In the genomic region with DNA sequence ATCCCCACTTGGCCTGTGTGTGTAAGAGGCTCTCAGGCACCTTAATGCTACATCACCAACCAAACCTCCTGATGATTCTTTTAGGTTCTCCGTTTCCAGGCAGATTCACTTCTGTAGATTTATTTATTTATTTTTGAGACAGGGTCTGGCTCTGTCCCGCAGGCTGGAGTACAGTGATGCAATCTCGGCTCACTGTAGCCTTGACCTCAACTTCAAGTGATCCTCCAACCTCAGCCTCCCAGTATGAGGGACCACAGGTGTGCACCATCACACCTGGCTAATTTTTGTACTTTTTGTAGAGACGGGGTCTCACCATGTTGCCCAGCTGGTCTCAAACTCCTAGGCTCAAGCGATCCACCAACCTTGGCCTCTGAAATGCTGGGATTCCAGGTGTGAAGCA, we compare ENCODE assay signal across 1 cellular context.
TF ChIP-seq lines count a peak whose summit lies in the region.

No MANE protein-coding gene starts in this region.

TF ChIP-seq in IMR-90, 13 proteins besides CTCF, POLR2A, EP300 and RAD21:
- TF ChIP-seq, protein P1, sequence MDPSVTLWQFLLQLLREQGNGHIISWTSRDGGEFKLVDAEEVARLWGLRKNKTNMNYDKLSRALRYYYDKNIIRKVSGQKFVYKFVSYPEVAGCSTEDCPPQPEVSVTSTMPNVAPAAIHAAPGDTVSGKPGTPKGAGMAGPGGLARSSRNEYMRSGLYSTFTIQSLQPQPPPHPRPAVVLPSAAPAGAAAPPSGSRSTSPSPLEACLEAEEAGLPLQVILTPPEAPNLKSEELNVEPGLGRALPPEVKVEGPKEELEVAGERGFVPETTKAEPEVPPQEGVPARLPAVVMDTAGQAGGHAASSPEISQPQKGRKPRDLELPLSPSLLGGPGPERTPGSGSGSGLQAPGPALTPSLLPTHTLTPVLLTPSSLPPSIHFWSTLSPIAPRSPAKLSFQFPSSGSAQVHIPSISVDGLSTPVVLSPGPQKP (IDR thresholded peaks at IDR 0.05; ENCODE audit: borderline replicate concordance, low read depth, low read length), result no peak
- TF ChIP-seq RCOR1 (IDR thresholded peaks at IDR 0.05; ENCODE audit: insufficient replicate concordance, low read length) (no peak), MAFK (IDR thresholded peaks at IDR 0.05; ENCODE audit: low read depth, low read length) (no peak), NFE2L2 (IDR thresholded peaks at IDR 0.05; ENCODE audit: low read depth, low read length) (no peak), FOS (IDR thresholded peaks at IDR 0.05; ENCODE audit: low read depth, low read length) (no peak), MAZ (IDR thresholded peaks at IDR 0.05; ENCODE audit: borderline replicate concordance, low read depth, low read length) (no peak), RFX5 (IDR thresholded peaks at IDR 0.05; ENCODE audit: low read depth, low read length) (no peak), BHLHE40 (IDR thresholded peaks at IDR 0.05; ENCODE audit: low read depth, low read length) (no peak), MXI1 (IDR thresholded peaks at IDR 0.05; ENCODE audit: borderline replicate concordance, low read depth, low read length) (no peak), CEBPB (IDR thresholded peaks at IDR 0.05; ENCODE audit: low read depth, low read length) (no peak), CHD1 (IDR thresholded peaks at IDR 0.05; ENCODE audit: low read depth, low read length) (no peak), SMC3 (IDR thresholded peaks at IDR 0.05; ENCODE audit: low read depth, low read length) (no peak)
- TF ChIP-seq, protein P2, sequence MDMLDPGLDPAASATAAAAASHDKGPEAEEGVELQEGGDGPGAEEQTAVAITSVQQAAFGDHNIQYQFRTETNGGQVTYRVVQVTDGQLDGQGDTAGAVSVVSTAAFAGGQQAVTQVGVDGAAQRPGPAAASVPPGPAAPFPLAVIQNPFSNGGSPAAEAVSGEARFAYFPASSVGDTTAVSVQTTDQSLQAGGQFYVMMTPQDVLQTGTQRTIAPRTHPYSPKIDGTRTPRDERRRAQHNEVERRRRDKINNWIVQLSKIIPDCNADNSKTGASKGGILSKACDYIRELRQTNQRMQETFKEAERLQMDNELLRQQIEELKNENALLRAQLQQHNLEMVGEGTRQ (IDR thresholded peaks at IDR 0.05; ENCODE audit: low read depth, low read length), result no peak
